ENCODE assay signal across 10 cellular contexts in genomic region chr7:142420554-142421362, GRCh38.
DNase-seq lines count a peak whose midpoint lies in the region; ATAC-seq and TF ChIP-seq lines count a peak whose summit lies in the region.
"Had no signal": no experiment of that assay in that cellular context is flagged by ENCODE, and none has a peak within 500 bp of the region (broad histone marks: within the 10 kb centered on the region; RNA-seq: fewer than 3 reads in every experiment).

No MANE protein-coding gene starts in this region.

- no peak for ATAC-seq in heart right ventricle

- intact Hi-C loops in OCI-LY7 (cut with micrococcal nuclease; ENCODE audit: unreplicated experiment) (no loop called here), transverse colon (cut with DNase I; ENCODE audit: low total_unique reads) (no loop called here), heart right ventricle (cut with DNase I) (no loop called here)
- intact Hi-C loops in CD4-positive, alpha-beta memory T cell (cut with micrococcal nuclease): no loop called here

- TF ChIP-seq CTCF in cardiac muscle cell (IDR thresholded peaks at IDR 0.05; ENCODE audit: low read depth, low read length) (peak; percentile 43), right atrium auricular region (IDR thresholded peaks at IDR 0.05) (no peak), OCI-LY7 (conservative IDR thresholded peaks at IDR 0.05; ENCODE audit: low read length) (peak; percentile 59), fibroblast of lung (conservative IDR thresholded peaks at IDR 0.05 in 1 of 2, IDR thresholded peaks at IDR 0.05 in 1 of 2; ENCODE audit: low read depth in 1 of 2, low read length in 2 of 2) (peak; percentile 51 to 63), transverse colon (IDR thresholded peaks at IDR 0.05) (no peak), heart right ventricle (IDR thresholded peaks at IDR 0.05) (peak in 2 of 9 donors; percentile 6 to 27)

- H3K79me2 ChIP-seq in OCI-LY7 (ENCODE audit: insufficient read depth, low read depth, low read length): no peaks in the 10 kb centered on the region
- no peaks in the 10 kb centered on the region for H3K79me2 ChIP-seq in fibroblast of lung (ENCODE audit: control insufficient read depth, insufficient read depth, low read length)

- TF ChIP-seq POLR2A in transverse colon (IDR thresholded peaks at IDR 0.05): no peak

- H3K27me3 ChIP-seq in cardiac muscle cell (no peaks in the 10 kb centered on the region), right atrium auricular region (no peaks in the 10 kb centered on the region), fibroblast of lung (ENCODE audit: control insufficient read depth, insufficient read depth, low read length) (no peaks in the 10 kb centered on the region), transverse colon (no peaks in the 10 kb centered on the region), heart right ventricle (no peaks in the 10 kb centered on the region)
- H3K27me3 ChIP-seq in CD4-positive, alpha-beta memory T cell (ENCODE audit: insufficient read depth, low read length): no peaks in the 10 kb centered on the region

- no peaks in the 10 kb centered on the region for H3K9me2 ChIP-seq in OCI-LY7 (ENCODE audit: insufficient read depth, low read length)

- no peaks in the 10 kb centered on the region for H3K9me3 ChIP-seq in cardiac muscle cell (ENCODE audit: low read depth)
- H3K9me3 ChIP-seq in right atrium auricular region: no peaks in the 10 kb centered on the region
- H3K9me3 ChIP-seq in OCI-LY7 (ENCODE audit: low read length): no peaks in the 10 kb centered on the region
- no peaks in the 10 kb centered on the region for H3K9me3 ChIP-seq in fibroblast of lung (ENCODE audit: control insufficient read depth, insufficient read depth, low read depth, low read length)
- no peaks in the 10 kb centered on the region for H3K9me3 ChIP-seq in transverse colon
- no peaks in the 10 kb centered on the region for H3K9me3 ChIP-seq in CD4-positive, alpha-beta memory T cell (ENCODE audit: control insufficient read depth in 1 of 2, low read length in 2 of 2)
- H3K9me3 ChIP-seq in heart right ventricle: no peaks in the 10 kb centered on the region

- H4K20me1 ChIP-seq in OCI-LY7 (ENCODE audit: insufficient read depth, low read length): no peaks in the 10 kb centered on the region
- H4K20me1 ChIP-seq in fibroblast of lung (ENCODE audit: control insufficient read depth, extremely low read depth, insufficient read depth, low read length): no peaks in the 10 kb centered on the region

- H3K9me3 Mint-ChIP-seq in CD4-positive, alpha-beta memory T cell: no peaks in the 10 kb centered on the region
- H3K9me3 Mint-ChIP-seq: nephron had no signal

- H3K4me3 ChIP-seq in cardiac muscle cell (no peak overlapping the region), right atrium auricular region (no peak overlapping the region), OCI-LY7 (ENCODE audit: low read depth, low read length, poor library complexity, severe bottlenecking) (no peak overlapping the region), fibroblast of lung (replicated peaks in 1 of 4; ENCODE audit: control extremely low read depth in 1 of 4, insufficient read depth in 1 of 4, low read depth in 3 of 4, low read length in 4 of 4) (no peak overlapping the region), transverse colon (no peak overlapping the region), heart right ventricle (no peak overlapping the region)
- H3K4me3 ChIP-seq in CD4-positive, alpha-beta memory T cell (ENCODE audit: low read length in 2 of 2): no peak overlapping the region

- no peak for TF ChIP-seq EP300 in transverse colon (IDR thresholded peaks at IDR 0.05; ENCODE audit: low read depth)

- H3K4me1 ChIP-seq in cardiac muscle cell (ENCODE audit: low read depth) (no peaks in the 10 kb centered on the region), right atrium auricular region (no peaks in the 10 kb centered on the region), OCI-LY7 (ENCODE audit: insufficient read depth, low read length, poor library complexity, severe bottlenecking) (no peaks in the 10 kb centered on the region), fibroblast of lung (ENCODE audit: control insufficient read depth, extremely low read depth, insufficient read depth, low read length) (no peaks in the 10 kb centered on the region), transverse colon (peaks cover 0 to 4% (median 0%) of the 10 kb centered on the region in 4 donors), heart right ventricle (no peaks in the 10 kb centered on the region)
- H3K4me1 ChIP-seq in CD4-positive, alpha-beta memory T cell (ENCODE audit: insufficient read depth, low read length): no peaks in the 10 kb centered on the region

- no peak overlapping the region for H3K4me3 Mint-ChIP-seq in CD4-positive, alpha-beta memory T cell
- H3K4me3 Mint-ChIP-seq: nephron had no signal

- CTCF ChIA-PET in OCI-LY7 (lab: Charles Lee; ENCODE audit: unreplicated experiment): no interaction called here
- CTCF ChIA-PET in CD4-positive, alpha-beta memory T cell (lab: Charles Lee; ENCODE audit: partially characterized antibody): no interaction called here

- H2AFZ ChIP-seq in OCI-LY7 (ENCODE audit: low read length): no peak overlapping the region
- H2AFZ ChIP-seq in fibroblast of lung (ENCODE audit: low read length): no peak overlapping the region

- no peak overlapping the region for H3K27ac ChIP-seq in cardiac muscle cell
- H3K27ac ChIP-seq in right atrium auricular region: no peak overlapping the region
- no peak overlapping the region for H3K27ac ChIP-seq in OCI-LY7 (ENCODE audit: low read depth, low read length, poor library complexity, severe bottlenecking)
- no peak overlapping the region for H3K27ac ChIP-seq in fibroblast of lung (ENCODE audit: insufficient read depth, low read length)
- no peak overlapping the region for H3K27ac ChIP-seq in transverse colon
- no peak overlapping the region for H3K27ac ChIP-seq in CD4-positive, alpha-beta memory T cell (ENCODE audit: low read depth, low read length)
- H3K27ac ChIP-seq in heart right ventricle: no peak overlapping the region

- no TSS peak for BruUV-seq in OCI-LY7 (replicated peaks; lab: Mats Ljungman, UMichigan)

- H3K36me3 Mint-ChIP-seq in CD4-positive, alpha-beta memory T cell: no peaks in the 10 kb centered on the region

- DNase-seq in cardiac muscle cell (ENCODE audit: low read depth in 1 of 2, low spot score in 1 of 2): peak; percentile 30 to 60
- DNase-seq in right atrium auricular region (ENCODE audit: low spot score): no peak
- no peak for DNase-seq in OCI-LY7 (ENCODE audit: low spot score)
- DNase-seq in fibroblast of lung (ENCODE audit: low read depth in 2 of 2): peak; percentile 28 to 31
- DNase-seq in transverse colon: peak; percentile 13
- DNase-seq in CD4-positive, alpha-beta memory T cell: no peak
- DNase-seq in activated CD8-positive, alpha-beta memory T cell treated with anti-CD3 and anti-CD28 coated beads for 24 hours: no peak
- DNase-seq in heart right ventricle: no peak
- DNase-seq: NCI-H2081 had no signal

- WGBS in transverse colon (ENCODE audit: low coverage in 1 of 2), 2 donors: 40 to 72% methylated on average over 1 to 5 of the region's 5 CpGs
- WGBS in heart right ventricle, 2 donors: 54 to 58% methylated on average over 5 of the region's 5 CpGs

- peaks cover 0 to 7% (median 3%) of the 10 kb centered on the region in 4 donors for H3K4me1 Mint-ChIP-seq in CD4-positive, alpha-beta memory T cell
- H3K4me1 Mint-ChIP-seq: nephron had no signal

- H3K4me2 ChIP-seq in OCI-LY7 (ENCODE audit: low read length): no peak overlapping the region
- H3K4me2 ChIP-seq in fibroblast of lung (ENCODE audit: extremely low read depth, insufficient read depth, low read length): no peak overlapping the region

- POLR2A ChIA-PET in OCI-LY7 (lab: Charles Lee): interaction anchor here (1.1 kb wide), 1 partner anchor 14 kb away, joined by 3 read pairs; no protein-coding TSS in a partner anchor
- POLR2A ChIA-PET in CD4-positive, alpha-beta memory T cell (lab: Charles Lee; ENCODE audit: partially characterized antibody): no interaction called here

- in situ Hi-C loops in transverse colon (cut with MboI; ENCODE audit: low pct_ligation_motif_present in 1 of 4, low pct_unique_long_range_greater_than_20kb in 1 of 4, low sequenced_read_pairs in 3 of 4): no loop called here

- H3K9ac ChIP-seq in fibroblast of lung (ENCODE audit: insufficient read depth, low read length): no peak overlapping the region

- H3K27me3 Mint-ChIP-seq in CD4-positive, alpha-beta memory T cell: no peaks in the 10 kb centered on the region

- H3K27ac Mint-ChIP-seq in CD4-positive, alpha-beta memory T cell: peak overlapping the region in 1 of 7 donors; percentile 44
- H3K27ac Mint-ChIP-seq: nephron had no signal

- H3K36me3 ChIP-seq in cardiac muscle cell: no peaks in the 10 kb centered on the region
- H3K36me3 ChIP-seq in right atrium auricular region: no peaks in the 10 kb centered on the region
- H3K36me3 ChIP-seq in OCI-LY7 (ENCODE audit: insufficient read depth, low read length): no peaks in the 10 kb centered on the region
- no peaks in the 10 kb centered on the region for H3K36me3 ChIP-seq in fibroblast of lung (ENCODE audit: control insufficient read depth, insufficient read depth, low read length)
- no peaks in the 10 kb centered on the region for H3K36me3 ChIP-seq in transverse colon
- no peaks in the 10 kb centered on the region for H3K36me3 ChIP-seq in CD4-positive, alpha-beta memory T cell (ENCODE audit: insufficient read depth, low read length)
- H3K36me3 ChIP-seq in heart right ventricle: no peaks in the 10 kb centered on the region

Comparison
In these comparisons a context has a peak if more than half of its experiments do, and no peak if none do; other contexts are left out.
1. DNase-seq: peak in cardiac muscle cell (2 of 2), fibroblast of lung (2 of 2) and transverse colon (single experiment); none in right atrium auricular region (single experiment), OCI-LY7 (single experiment), CD4-positive, alpha-beta memory T cell (0 of 5), activated CD8-positive, alpha-beta memory T cell treated with anti-CD3 and anti-CD28 coated beads for 24 hours (single experiment) and heart right ventricle (0 of 2).
2. CTCF ChIP-seq: peak in cardiac muscle cell (single experiment), OCI-LY7 (single experiment) and fibroblast of lung (2 of 2); none in right atrium auricular region (0 of 2) and transverse colon (0 of 5).